Comparison of ENCODE assay signal across 20 cellular contexts in genomic region chr12:114676142-114676741, GRCh38. TPM values are rescaled to one million over a fixed set of nuclear protein-coding genes. Genes with fewer than 3 reads are reported as not detected.
A peak's percentile ranks its signal among the peaks of the same experiment; 100 is the strongest.
DNase-seq lines count a peak whose midpoint lies in the region; ATAC-seq and TF ChIP-seq lines count a peak whose summit lies in the region.
"Had no signal": no experiment of that assay in that cellular context is flagged by ENCODE, and none has a peak within 500 bp of the region (broad histone marks: within the 10 kb centered on the region; RNA-seq: fewer than 3 reads in every experiment).

No MANE protein-coding gene starts in this region.

- ATAC-seq in left lung = no peak

- H4K20me1 ChIP-seq in GM23248 (ENCODE audit: insufficient read depth) = no peaks in the 10 kb centered on the region

- no peak overlapping the region for H3K4me3 Mint-ChIP-seq in endothelial cell (ENCODE audit: unreplicated experiment)

- in situ Hi-C loops in GM23248 (cut with MboI) = loop anchor here (10.0 to 25.0 kb wide), 2 partner anchors 479 to 686 kb away; no protein-coding TSS in a partner anchor

- no peak for DNase-seq in GM23248
- DNase-seq in adipocyte (ENCODE audit: low read depth) = peak; percentile 48
- no peak for DNase-seq in left lung
- peak; percentile 32 to 60 for DNase-seq in thyroid gland
- no peak for DNase-seq in stimulated activated CD4-positive, alpha-beta T cell treated with anti-CD3 and anti-CD28 coated beads, Interleukin-4, amount 100 ng/mL, for 24 hours
- no peak for DNase-seq in endothelial cell (ENCODE audit: low spot score)
- DNase-seq in mesenteric fat pad (ENCODE audit: low spot score) = no peak
- DNase-seq: activated CD8-positive, alpha-beta memory T cell treated with anti-CD3 and anti-CD28 coated beads, Interleukin-2, amount 50 U/mL, for 4 hours; activated naive CD4-positive, alpha-beta T cell; AML-193; KBM-7; NCI-H1092 treated with DMSO at 0.1 percent for 48 hours; NCI-H2107; NCI-H69; OCI-M1; stimulated activated CD4-positive, alpha-beta T cell treated with anti-CD3 and anti-CD28 coated beads, Interleukin-1b, Interleukin-23, amount 100 ng/mL, for 48 hours; stomach; T1000 had no signal

- peaks cover 49% of the 10 kb centered on the region for H3K36me3 ChIP-seq in GM23248 (ENCODE audit: low read depth)
- H3K36me3 ChIP-seq in adipocyte (ENCODE audit: control insufficient read depth, insufficient read depth, low read length, severe bottlenecking) = peaks cover 72% of the 10 kb centered on the region
- peaks cover 0 to 8% of the 10 kb centered on the region in 2 donors for H3K36me3 ChIP-seq in left lung
- peaks cover 44 to 53% of the 10 kb centered on the region in 2 donors for H3K36me3 ChIP-seq in thyroid gland

- peaks cover 17% of the 10 kb centered on the region for H3K4me1 Mint-ChIP-seq in endothelial cell (ENCODE audit: unreplicated experiment)

- no peaks in the 10 kb centered on the region for H3K36me3 Mint-ChIP-seq in endothelial cell (ENCODE audit: low read depth, unreplicated experiment)

- no peak overlapping the region; the same call in 1 of the 2 replicates for H3K9ac ChIP-seq in GM23248
- H3K9ac ChIP-seq in adipocyte (ENCODE audit: low read length) = no peak overlapping the region

- H3K4me1 ChIP-seq in GM23248 (ENCODE audit: insufficient read depth) = peaks cover 62% of the 10 kb centered on the region
- peaks cover 43% of the 10 kb centered on the region for H3K4me1 ChIP-seq in adipocyte (ENCODE audit: control insufficient read depth, insufficient read depth, low read length)
- H3K4me1 ChIP-seq in left lung = peaks cover 3 to 14% of the 10 kb centered on the region in 2 donors
- peaks cover 20 to 41% of the 10 kb centered on the region in 2 donors for H3K4me1 ChIP-seq in thyroid gland

- TF ChIP-seq CTCF in left lung (IDR thresholded peaks at IDR 0.05) = no peak
- no peak for TF ChIP-seq CTCF in thyroid gland (IDR thresholded peaks at IDR 0.05)
- no peak for TF ChIP-seq CTCF in endothelial cell (IDR thresholded peaks at IDR 0.05; ENCODE audit: unreplicated experiment)

- no peaks in the 10 kb centered on the region for H3K9me2 ChIP-seq in GM23248 (ENCODE audit: insufficient read depth)

- no peak overlapping the region for H2AFZ ChIP-seq in GM23248

- no peak overlapping the region for H3K4me3 ChIP-seq in GM23248
- H3K4me3 ChIP-seq in adipocyte (ENCODE audit: low read length) = no peak overlapping the region
- H3K4me3 ChIP-seq in left lung = peak overlapping the region in 1 of 2 donors; percentile 40
- H3K4me3 ChIP-seq in thyroid gland (replicated peaks in 1 of 3) = peak overlapping the region in 2 of 3 donors; percentile 4 to 77
- H3K4me3 ChIP-seq: coronary artery, stomach had no signal

- peaks cover 100% of the 10 kb centered on the region for H3K79me2 ChIP-seq in GM23248 (ENCODE audit: insufficient read depth)

- H3K9me3 Mint-ChIP-seq in endothelial cell (ENCODE audit: unreplicated experiment) = no peaks in the 10 kb centered on the region

- peak overlapping the region; percentile 15 for H3K27ac ChIP-seq in GM23248
- peak overlapping the region; percentile 7 to 87 for H3K27ac ChIP-seq in left lung
- peak overlapping the region; percentile 92 to 99 (median 99) for H3K27ac ChIP-seq in thyroid gland
- H3K27ac ChIP-seq: coronary artery, HL-60 had no signal

- no peaks in the 10 kb centered on the region for H3K9me3 ChIP-seq in GM23248 (ENCODE audit: low read depth)
- H3K9me3 ChIP-seq in adipocyte (ENCODE audit: control insufficient read depth, low read length) = no peaks in the 10 kb centered on the region
- H3K9me3 ChIP-seq in left lung = no peaks in the 10 kb centered on the region
- H3K9me3 ChIP-seq in thyroid gland = no peaks in the 10 kb centered on the region
- H3K9me3 ChIP-seq: stomach had no signal

- WGBS in GM23248 (ENCODE audit: low coverage in 1 of 2, low lambda C conversion rate in 2 of 2, missing lambda C conversion rate in 2 of 2), 2 experiments = 89 to 90% methylated on average over 6 of the region's 6 CpGs
- 18 to 49% methylated on average over 6 of the region's 6 CpGs for WGBS in thyroid gland, 2 donors

- H3F3A ChIP-seq in GM23248 (ENCODE audit: insufficient read depth) = peaks cover 67% of the 10 kb centered on the region

- TF ChIP-seq POLR2A in thyroid gland (IDR thresholded peaks at IDR 0.05) = no peak

- intact Hi-C loops in left lung (cut with DNase I) (no loop called here), thyroid gland (cut with DNase I) (no loop called here)

- no peaks in the 10 kb centered on the region for H3K27me3 ChIP-seq in GM23248 (replicated peaks; ENCODE audit: insufficient read depth)
- no peaks in the 10 kb centered on the region for H3K27me3 ChIP-seq in adipocyte (replicated peaks; ENCODE audit: control insufficient read depth, insufficient read depth, low read length)
- H3K27me3 ChIP-seq in left lung = peaks cover 38 to 94% of the 10 kb centered on the region in 2 donors
- H3K27me3 ChIP-seq in thyroid gland = no peaks in the 10 kb centered on the region

- peaks cover 41% of the 10 kb centered on the region for H3K27me3 Mint-ChIP-seq in endothelial cell (ENCODE audit: unreplicated experiment)

- H3K4me2 ChIP-seq in GM23248 (ENCODE audit: unreplicated experiment) = no peak overlapping the region

- no peak overlapping the region for H3K27ac Mint-ChIP-seq in endothelial cell (ENCODE audit: unreplicated experiment)

RNA-seq across cellular contexts. Expression of gene TBX3, which starts 7.7 kb away (rescaled TPM):
- total RNA-seq in GM23248 (2014; rRNA removed; shearing (Covaris generic)) = 25.1 and 34.0 TPM in 2 replicates
- polyA plus RNA-seq in GM23248 (2016; fragmentation: Nextera tagmentation; extraction: Ambion mirVana) = 29.2 TPM in 2 replicates
- total RNA-seq in left lung (10 to 100 TPM; 28.3 to 48.1 TPM), thyroid gland (100 to 1,000 TPM; 104 to 258 (median 192) TPM), endothelial cell (ENCODE audit: unreplicated experiment) (0.41 TPM), mesenteric fat pad (16.5 TPM)

Comparison
In these comparisons a context has a peak if more than half of its experiments do, and no peak if none do; other contexts are left out.
1. DNase-seq: peak in adipocyte (single experiment) and thyroid gland (2 of 2); none in GM23248 (single experiment), left lung (0 of 2), stimulated activated CD4-positive, alpha-beta T cell treated with anti-CD3 and anti-CD28 coated beads, Interleukin-4, amount 100 ng/mL, for 24 hours (single experiment), endothelial cell (single experiment) and mesenteric fat pad (single experiment).
2. H3K27ac ChIP-seq: peak in every context shown above with its lines; median percentile 99 in thyroid gland; 47 in left lung; 15 in GM23248.
3. H3K4me3 ChIP-seq: peak in thyroid gland (2 of 3); none in GM23248 (single experiment) and adipocyte (single experiment).
4. RNA of gene TBX3, which starts 7.7 kb away (total RNA-seq): 104 to 258 TPM in thyroid gland, 28.3 to 48.1 TPM in left lung, 25.1 to 34.0 TPM in GM23248 and 16.5 TPM in mesenteric fat pad (single experiment); 0.41 TPM in endothelial cell (single experiment); every median in the first group is over 10 times any median in the second.